Comparison of ENCODE assay signal across 1 cellular context in the genomic region with DNA sequence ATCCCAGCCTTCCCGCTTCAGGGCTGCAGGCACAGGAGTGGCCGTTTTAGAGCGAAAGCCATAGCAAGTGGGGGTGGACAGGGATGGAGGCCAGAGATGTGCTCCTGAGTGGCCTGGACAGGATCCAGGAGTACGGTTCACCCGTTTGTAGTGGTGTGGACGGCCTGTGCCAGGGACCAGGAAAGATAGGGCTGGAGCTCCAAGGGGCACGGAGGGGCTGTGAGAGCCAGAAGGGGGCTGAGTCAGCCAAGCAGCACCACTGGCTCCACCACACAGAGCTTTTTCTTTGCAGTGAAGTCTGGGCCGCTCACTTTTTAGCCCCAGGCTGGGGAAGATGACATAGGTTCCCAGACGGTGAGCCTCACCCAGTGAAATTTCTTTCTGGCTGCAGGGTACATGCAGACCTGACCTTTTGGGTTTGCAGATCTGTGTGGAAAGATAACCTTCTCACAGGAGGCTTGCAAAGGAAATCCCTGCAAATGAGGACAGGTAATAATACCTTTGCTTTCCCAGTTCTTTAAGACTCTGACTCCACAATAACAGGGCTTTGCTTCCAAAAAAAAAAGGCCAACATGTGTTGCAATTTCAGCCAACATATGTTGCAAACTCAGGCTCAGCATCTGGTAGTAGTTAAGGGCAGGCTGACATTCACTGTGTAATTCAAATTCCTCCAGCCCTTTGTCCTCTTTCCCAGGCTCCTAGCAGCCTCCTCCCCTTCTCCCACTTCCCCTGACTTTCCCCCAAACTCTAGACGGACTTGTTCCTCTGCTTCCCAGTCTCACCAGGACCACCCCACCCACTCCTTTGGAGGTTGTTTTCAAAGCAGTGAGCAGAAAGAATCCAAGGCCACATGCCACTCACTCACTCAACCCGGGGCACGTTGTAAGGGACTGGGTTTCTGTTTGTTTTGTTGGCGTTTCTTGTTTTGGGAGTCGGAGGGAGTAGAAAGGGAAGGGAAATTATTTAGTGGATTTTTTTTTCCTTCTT.
TF ChIP-seq lines count a peak whose summit lies in the region.

No MANE protein-coding gene starts in this region.

TF ChIP-seq in HepG2, 621 proteins besides CTCF, POLR2A, EP300 and RAD21 (continued from another document and continues in another):
- TF ChIP-seq, protein P1, sequence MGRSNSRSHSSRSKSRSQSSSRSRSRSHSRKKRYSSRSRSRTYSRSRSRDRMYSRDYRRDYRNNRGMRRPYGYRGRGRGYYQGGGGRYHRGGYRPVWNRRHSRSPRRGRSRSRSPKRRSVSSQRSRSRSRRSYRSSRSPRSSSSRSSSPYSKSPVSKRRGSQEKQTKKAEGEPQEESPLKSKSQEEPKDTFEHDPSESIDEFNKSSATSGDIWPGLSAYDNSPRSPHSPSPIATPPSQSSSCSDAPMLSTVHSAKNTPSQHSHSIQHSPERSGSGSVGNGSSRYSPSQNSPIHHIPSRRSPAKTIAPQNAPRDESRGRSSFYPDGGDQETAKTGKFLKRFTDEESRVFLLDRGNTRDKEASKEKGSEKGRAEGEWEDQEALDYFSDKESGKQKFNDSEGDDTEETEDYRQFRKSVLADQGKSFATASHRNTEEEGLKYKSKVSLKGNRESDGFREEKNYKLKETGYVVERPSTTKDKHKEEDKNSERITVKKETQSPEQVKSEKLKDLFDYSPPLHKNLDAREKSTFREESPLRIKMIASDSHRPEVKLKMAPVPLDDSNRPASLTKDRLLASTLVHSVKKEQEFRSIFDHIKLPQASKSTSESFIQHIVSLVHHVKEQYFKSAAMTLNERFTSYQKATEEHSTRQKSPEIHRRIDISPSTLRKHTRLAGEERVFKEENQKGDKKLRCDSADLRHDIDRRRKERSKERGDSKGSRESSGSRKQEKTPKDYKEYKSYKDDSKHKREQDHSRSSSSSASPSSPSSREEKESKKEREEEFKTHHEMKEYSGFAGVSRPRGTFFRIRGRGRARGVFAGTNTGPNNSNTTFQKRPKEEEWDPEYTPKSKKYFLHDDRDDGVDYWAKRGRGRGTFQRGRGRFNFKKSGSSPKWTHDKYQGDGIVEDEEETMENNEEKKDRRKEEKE (IDR thresholded peaks at IDR 0.05): no peak
- TF ChIP-seq ZNF510 (CRISPR knock-in tag; IDR thresholded peaks at IDR 0.05; ENCODE audit: low read depth) (peak; percentile 93), BCL6 (CRISPR knock-in tag; IDR thresholded peaks at IDR 0.05) (peak; percentile 29; the same call in 1 of the 2 replicates), RBM39 (IDR thresholded peaks at IDR 0.05; ENCODE audit: low read depth, low read length, poor library complexity, severe bottlenecking) (no peak), ZNF777 (CRISPR knock-in tag; IDR thresholded peaks at IDR 0.05) (peak; percentile 45; the same call in 1 of the 2 replicates), ZSCAN22 (CRISPR knock-in tag; IDR thresholded peaks at IDR 0.05) (peak; percentile 60; the same call in 1 of the 2 replicates), HDAC1 (CRISPR knock-in tag; IDR thresholded peaks at IDR 0.05) (peak; percentile 22), SOX13 (IDR thresholded peaks at IDR 0.05) (no peak), SOX13 (CRISPR knock-in tag; conservative IDR thresholded peaks at IDR 0.05 in 1 of 2, IDR thresholded peaks at IDR 0.05 in 1 of 2) (peak in 1 of 2 experiments; percentile 74; a peak in 2 of 4 replicates), THYN1 (CRISPR knock-in tag; IDR thresholded peaks at IDR 0.05; ENCODE audit: borderline replicate concordance, low read depth) (0 out of 2 replicates have a peak, but pooled peaks have one; percentile 49), ZNF501 (CRISPR knock-in tag; IDR thresholded peaks at IDR 0.05) (peak; percentile 34; the same call in 1 of the 2 replicates), XRCC5 (optimal IDR thresholded peaks at IDR 0.05; ENCODE audit: low read length) (peak; percentile 35), NR2F6 (IDR thresholded peaks at IDR 0.05) (peak; percentile 27), NR2F6 (CRISPR knock-in tag; IDR thresholded peaks at IDR 0.05) (peak; percentile 24; the same call in 1 of the 2 replicates), ZNF761 (CRISPR knock-in tag; conservative IDR thresholded peaks at IDR 0.05) (peak; percentile 77; the same call in 1 of the 2 replicates)
- TF ChIP-seq, protein P2, sequence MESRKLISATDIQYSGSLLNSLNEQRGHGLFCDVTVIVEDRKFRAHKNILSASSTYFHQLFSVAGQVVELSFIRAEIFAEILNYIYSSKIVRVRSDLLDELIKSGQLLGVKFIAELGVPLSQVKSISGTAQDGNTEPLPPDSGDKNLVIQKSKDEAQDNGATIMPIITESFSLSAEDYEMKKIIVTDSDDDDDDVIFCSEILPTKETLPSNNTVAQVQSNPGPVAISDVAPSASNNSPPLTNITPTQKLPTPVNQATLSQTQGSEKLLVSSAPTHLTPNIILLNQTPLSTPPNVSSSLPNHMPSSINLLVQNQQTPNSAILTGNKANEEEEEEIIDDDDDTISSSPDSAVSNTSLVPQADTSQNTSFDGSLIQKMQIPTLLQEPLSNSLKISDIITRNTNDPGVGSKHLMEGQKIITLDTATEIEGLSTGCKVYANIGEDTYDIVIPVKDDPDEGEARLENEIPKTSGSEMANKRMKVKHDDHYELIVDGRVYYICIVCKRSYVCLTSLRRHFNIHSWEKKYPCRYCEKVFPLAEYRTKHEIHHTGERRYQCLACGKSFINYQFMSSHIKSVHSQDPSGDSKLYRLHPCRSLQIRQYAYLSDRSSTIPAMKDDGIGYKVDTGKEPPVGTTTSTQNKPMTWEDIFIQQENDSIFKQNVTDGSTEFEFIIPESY (CRISPR knock-in tag; IDR thresholded peaks at IDR 0.05): no peak
- TF ChIP-seq, protein P3, sequence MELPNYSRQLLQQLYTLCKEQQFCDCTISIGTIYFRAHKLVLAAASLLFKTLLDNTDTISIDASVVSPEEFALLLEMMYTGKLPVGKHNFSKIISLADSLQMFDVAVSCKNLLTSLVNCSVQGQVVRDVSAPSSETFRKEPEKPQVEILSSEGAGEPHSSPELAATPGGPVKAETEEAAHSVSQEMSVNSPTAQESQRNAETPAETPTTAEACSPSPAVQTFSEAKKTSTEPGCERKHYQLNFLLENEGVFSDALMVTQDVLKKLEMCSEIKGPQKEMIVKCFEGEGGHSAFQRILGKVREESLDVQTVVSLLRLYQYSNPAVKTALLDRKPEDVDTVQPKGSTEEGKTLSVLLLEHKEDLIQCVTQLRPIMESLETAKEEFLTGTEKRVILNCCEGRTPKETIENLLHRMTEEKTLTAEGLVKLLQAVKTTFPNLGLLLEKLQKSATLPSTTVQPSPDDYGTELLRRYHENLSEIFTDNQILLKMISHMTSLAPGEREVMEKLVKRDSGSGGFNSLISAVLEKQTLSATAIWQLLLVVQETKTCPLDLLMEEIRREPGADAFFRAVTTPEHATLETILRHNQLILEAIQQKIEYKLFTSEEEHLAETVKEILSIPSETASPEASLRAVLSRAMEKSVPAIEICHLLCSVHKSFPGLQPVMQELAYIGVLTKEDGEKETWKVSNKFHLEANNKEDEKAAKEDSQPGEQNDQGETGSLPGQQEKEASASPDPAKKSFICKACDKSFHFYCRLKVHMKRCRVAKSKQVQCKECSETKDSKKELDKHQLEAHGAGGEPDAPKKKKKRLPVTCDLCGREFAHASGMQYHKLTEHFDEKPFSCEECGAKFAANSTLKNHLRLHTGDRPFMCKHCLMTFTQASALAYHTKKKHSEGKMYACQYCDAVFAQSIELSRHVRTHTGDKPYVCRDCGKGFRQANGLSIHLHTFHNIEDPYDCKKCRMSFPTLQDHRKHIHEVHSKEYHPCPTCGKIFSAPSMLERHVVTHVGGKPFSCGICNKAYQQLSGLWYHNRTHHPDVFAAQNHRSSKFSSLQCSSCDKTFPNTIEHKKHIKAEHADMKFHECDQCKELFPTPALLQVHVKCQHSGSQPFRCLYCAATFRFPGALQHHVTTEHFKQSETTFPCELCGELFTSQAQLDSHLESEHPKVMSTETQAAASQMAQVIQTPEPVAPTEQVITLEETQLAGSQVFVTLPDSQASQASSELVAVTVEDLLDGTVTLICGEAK (IDR thresholded peaks at IDR 0.05): no peak
- TF ChIP-seq, protein P3 (CRISPR knock-in tag; IDR thresholded peaks at IDR 0.05): no peak
- TF ChIP-seq, protein P4, sequence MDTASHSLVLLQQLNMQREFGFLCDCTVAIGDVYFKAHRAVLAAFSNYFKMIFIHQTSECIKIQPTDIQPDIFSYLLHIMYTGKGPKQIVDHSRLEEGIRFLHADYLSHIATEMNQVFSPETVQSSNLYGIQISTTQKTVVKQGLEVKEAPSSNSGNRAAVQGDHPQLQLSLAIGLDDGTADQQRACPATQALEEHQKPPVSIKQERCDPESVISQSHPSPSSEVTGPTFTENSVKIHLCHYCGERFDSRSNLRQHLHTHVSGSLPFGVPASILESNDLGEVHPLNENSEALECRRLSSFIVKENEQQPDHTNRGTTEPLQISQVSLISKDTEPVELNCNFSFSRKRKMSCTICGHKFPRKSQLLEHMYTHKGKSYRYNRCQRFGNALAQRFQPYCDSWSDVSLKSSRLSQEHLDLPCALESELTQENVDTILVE (CRISPR knock-in tag; IDR thresholded peaks at IDR 0.05): peak; percentile 28; the same call in 1 of the 2 replicates
- TF ChIP-seq, protein P5, sequence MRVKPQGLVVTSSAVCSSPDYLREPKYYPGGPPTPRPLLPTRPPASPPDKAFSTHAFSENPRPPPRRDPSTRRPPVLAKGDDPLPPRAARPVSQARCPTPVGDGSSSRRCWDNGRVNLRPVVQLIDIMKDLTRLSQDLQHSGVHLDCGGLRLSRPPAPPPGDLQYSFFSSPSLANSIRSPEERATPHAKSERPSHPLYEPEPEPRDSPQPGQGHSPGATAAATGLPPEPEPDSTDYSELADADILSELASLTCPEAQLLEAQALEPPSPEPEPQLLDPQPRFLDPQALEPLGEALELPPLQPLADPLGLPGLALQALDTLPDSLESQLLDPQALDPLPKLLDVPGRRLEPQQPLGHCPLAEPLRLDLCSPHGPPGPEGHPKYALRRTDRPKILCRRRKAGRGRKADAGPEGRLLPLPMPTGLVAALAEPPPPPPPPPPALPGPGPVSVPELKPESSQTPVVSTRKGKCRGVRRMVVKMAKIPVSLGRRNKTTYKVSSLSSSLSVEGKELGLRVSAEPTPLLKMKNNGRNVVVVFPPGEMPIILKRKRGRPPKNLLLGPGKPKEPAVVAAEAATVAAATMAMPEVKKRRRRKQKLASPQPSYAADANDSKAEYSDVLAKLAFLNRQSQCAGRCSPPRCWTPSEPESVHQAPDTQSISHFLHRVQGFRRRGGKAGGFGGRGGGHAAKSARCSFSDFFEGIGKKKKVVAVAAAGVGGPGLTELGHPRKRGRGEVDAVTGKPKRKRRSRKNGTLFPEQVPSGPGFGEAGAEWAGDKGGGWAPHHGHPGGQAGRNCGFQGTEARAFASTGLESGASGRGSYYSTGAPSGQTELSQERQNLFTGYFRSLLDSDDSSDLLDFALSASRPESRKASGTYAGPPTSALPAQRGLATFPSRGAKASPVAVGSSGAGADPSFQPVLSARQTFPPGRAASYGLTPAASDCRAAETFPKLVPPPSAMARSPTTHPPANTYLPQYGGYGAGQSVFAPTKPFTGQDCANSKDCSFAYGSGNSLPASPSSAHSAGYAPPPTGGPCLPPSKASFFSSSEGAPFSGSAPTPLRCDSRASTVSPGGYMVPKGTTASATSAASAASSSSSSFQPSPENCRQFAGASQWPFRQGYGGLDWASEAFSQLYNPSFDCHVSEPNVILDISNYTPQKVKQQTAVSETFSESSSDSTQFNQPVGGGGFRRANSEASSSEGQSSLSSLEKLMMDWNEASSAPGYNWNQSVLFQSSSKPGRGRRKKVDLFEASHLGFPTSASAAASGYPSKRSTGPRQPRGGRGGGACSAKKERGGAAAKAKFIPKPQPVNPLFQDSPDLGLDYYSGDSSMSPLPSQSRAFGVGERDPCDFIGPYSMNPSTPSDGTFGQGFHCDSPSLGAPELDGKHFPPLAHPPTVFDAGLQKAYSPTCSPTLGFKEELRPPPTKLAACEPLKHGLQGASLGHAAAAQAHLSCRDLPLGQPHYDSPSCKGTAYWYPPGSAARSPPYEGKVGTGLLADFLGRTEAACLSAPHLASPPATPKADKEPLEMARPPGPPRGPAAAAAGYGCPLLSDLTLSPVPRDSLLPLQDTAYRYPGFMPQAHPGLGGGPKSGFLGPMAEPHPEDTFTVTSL (CRISPR knock-in tag; IDR thresholded peaks at IDR 0.05; ENCODE audit: borderline replicate concordance): 0 out of 2 replicates have a peak, but pooled peaks have one; percentile 20
- TF ChIP-seq, protein P6, sequence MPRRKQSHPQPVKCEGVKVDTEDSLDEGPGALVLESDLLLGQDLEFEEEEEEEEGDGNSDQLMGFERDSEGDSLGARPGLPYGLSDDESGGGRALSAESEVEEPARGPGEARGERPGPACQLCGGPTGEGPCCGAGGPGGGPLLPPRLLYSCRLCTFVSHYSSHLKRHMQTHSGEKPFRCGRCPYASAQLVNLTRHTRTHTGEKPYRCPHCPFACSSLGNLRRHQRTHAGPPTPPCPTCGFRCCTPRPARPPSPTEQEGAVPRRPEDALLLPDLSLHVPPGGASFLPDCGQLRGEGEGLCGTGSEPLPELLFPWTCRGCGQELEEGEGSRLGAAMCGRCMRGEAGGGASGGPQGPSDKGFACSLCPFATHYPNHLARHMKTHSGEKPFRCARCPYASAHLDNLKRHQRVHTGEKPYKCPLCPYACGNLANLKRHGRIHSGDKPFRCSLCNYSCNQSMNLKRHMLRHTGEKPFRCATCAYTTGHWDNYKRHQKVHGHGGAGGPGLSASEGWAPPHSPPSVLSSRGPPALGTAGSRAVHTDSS (CRISPR knock-in tag; conservative IDR thresholded peaks at IDR 0.05): no peak; the same call in 1 of the 2 replicates
